8 cellular contexts compared by ENCODE assay signal in the genomic region with DNA sequence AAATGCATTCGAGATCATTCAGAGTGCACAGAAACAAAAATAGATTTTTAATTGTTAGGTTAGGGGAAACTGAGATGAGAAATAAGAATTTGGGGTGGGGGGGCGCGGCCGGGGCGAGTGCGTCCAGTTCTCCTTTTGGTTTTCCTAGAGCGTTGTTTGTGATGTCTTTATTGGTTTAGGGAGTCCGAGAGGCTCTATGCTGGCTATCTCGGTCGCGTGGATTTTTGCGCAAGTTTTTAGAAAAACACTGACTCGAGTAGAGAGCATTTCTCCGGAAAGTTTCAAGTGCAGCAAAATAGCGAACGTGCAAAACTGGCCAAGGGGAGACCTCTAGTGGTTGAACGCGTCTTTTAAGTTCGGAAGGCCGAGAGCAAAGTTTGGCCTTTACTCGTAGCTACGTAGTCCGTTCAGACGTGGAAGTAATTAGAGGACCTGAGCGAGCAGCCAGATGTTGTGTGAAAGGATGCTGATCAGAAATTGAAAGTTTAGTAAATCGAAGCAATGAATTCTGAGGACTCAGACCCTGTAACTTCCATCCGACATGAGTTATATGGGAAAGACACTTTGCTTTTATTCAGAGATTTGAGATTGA. TPM values are rescaled to one million over a fixed set of nuclear protein-coding genes. Genes with fewer than 3 reads are reported as not detected.
A peak's percentile ranks its signal among the peaks of the same experiment; 100 is the strongest.
DNase-seq lines count a peak whose midpoint lies in the region; ATAC-seq and TF ChIP-seq lines count a peak whose summit lies in the region.

No MANE protein-coding gene starts in this region.

- H3K27ac ChIP-seq in neural cell (ENCODE audit: low read length): no peak overlapping the region

- H3K4me3 ChIP-seq in fibroblast of villous mesenchyme (ENCODE audit: low read depth, low read length): peak overlapping the region; percentile 83
- H3K4me3 ChIP-seq in neural cell (ENCODE audit: low read length): peak overlapping the region; percentile 67

- no peaks in the 10 kb centered on the region for H3K9me3 Mint-ChIP-seq in stimulated activated naive CD8-positive, alpha-beta T cell treated with anti-CD3 and anti-CD28 coated beads, Interleukin-15, amount 100 ng/mL, for 72 hours

- no peaks in the 10 kb centered on the region for H4K20me1 ChIP-seq in neural cell (ENCODE audit: insufficient read depth)

- peak overlapping the region; percentile 92 to 94 for H3K4me3 Mint-ChIP-seq in stimulated activated naive CD8-positive, alpha-beta T cell treated with anti-CD3 and anti-CD28 coated beads, Interleukin-15, amount 100 ng/mL, for 72 hours

- peaks cover 47% of the 10 kb centered on the region for H3K4me1 Mint-ChIP-seq in stimulated activated naive CD8-positive, alpha-beta T cell treated with anti-CD3 and anti-CD28 coated beads, Interleukin-15, amount 100 ng/mL, for 72 hours

- DNase-seq in DMS79 treated with DMSO at 0.1 percent for 48 hours (lab: John Stamatoyannopoulos, UW) (peak; percentile 65), RPMI8226 (peak; percentile 79), fibroblast of villous mesenchyme (ENCODE audit: low read depth) (peak; percentile 96)
- DNase-seq in activated T-helper 9 cell treated with anti-CD3 and anti-CD28 coated beads, Interleukin-2, amount 50 U/mL, for 16 hours (ENCODE audit: low read depth): peak; percentile 59
- peak; percentile 75 to 83 for DNase-seq in stimulated activated naive CD8-positive, alpha-beta T cell treated with anti-CD3 and anti-CD28 coated beads, Interleukin-15, amount 100 ng/mL, for 72 hours

- TF ChIP-seq RAD21 in Ishikawa (IDR thresholded peaks at IDR 0.05; ENCODE audit: low read depth) (peak; percentile 91), neural cell (conservative IDR thresholded peaks at IDR 0.05) (peak; percentile 87)

- H3K27me3 Mint-ChIP-seq in stimulated activated naive CD8-positive, alpha-beta T cell treated with anti-CD3 and anti-CD28 coated beads, Interleukin-15, amount 100 ng/mL, for 72 hours: no peaks in the 10 kb centered on the region

- peak; percentile 86 for TF ChIP-seq CTCF in fibroblast of villous mesenchyme (IDR thresholded peaks at IDR 0.05; ENCODE audit: insufficient read depth, low read depth, low read length)
- peak; percentile 86 for TF ChIP-seq CTCF in neural cell (IDR thresholded peaks at IDR 0.05; ENCODE audit: poor library complexity, severe bottlenecking)

- no peaks in the 10 kb centered on the region for H3K9me2 ChIP-seq in neural cell (ENCODE audit: insufficient read depth, low read length)

- no peak for TF ChIP-seq EP300 in Ishikawa (IDR thresholded peaks at IDR 0.05; ENCODE audit: borderline replicate concordance)
- no peak for TF ChIP-seq EP300 in neural cell (conservative IDR thresholded peaks at IDR 0.05; ENCODE audit: poor library complexity, severe bottlenecking)

- H3K9me3 ChIP-seq in neural cell (ENCODE audit: low read length): no peaks in the 10 kb centered on the region

- peak; percentile 54 for ATAC-seq in GM21717 (IDR thresholded peaks at IDR 0.05; ENCODE audit: unreplicated experiment)
- peak; percentile 68 for ATAC-seq in stimulated activated naive CD8-positive, alpha-beta T cell treated with anti-CD3 and anti-CD28 coated beads, Interleukin-15, amount 100 ng/mL, for 72 hours

- H3K79me2 ChIP-seq in neural cell (replicated peaks; ENCODE audit: insufficient read depth, low read length): peaks cover 4% of the 10 kb centered on the region

- no peaks in the 10 kb centered on the region for H3K36me3 ChIP-seq in neural cell (ENCODE audit: insufficient read depth, low read length)

- H3F3A ChIP-seq in neural cell (ENCODE audit: insufficient read depth, low read length, poor library complexity, severe bottlenecking): no peaks in the 10 kb centered on the region

- H2AFZ ChIP-seq in neural cell (ENCODE audit: low read depth, low read length): no peak overlapping the region

- H3K4me2 ChIP-seq in neural cell (ENCODE audit: low read length): peak overlapping the region; percentile 90

- no peaks in the 10 kb centered on the region for H3K27me3 ChIP-seq in neural cell (ENCODE audit: insufficient read depth, low read depth, low read length)

- no peak overlapping the region for H3K9ac ChIP-seq in neural cell (ENCODE audit: low read length)

- H3K27ac Mint-ChIP-seq in stimulated activated naive CD8-positive, alpha-beta T cell treated with anti-CD3 and anti-CD28 coated beads, Interleukin-15, amount 100 ng/mL, for 72 hours: peak overlapping the region; percentile 94 to 95

TF ChIP-seq in Ishikawa, 13 proteins besides CTCF, POLR2A, EP300 and RAD21:
- TF ChIP-seq YY1 (IDR thresholded peaks at IDR 0.05; ENCODE audit: low read depth) (no peak), TEAD4 (IDR thresholded peaks at IDR 0.05) (peak; percentile 8; the same call in 1 of the 2 replicates), CEBPB (IDR thresholded peaks at IDR 0.05) (0 out of 2 replicates have a peak, but pooled peaks have one; percentile 26), REST (IDR thresholded peaks at IDR 0.05; ENCODE audit: low read depth) (no peak), NFIC (IDR thresholded peaks at IDR 0.05) (no peak)

TF ChIP-seq in neural cell, 6 proteins besides CTCF, POLR2A, EP300 and RAD21:
- TF ChIP-seq POLR2AphosphoS5 (IDR thresholded peaks at IDR 0.05) (no peak), TAF1 (IDR thresholded peaks at IDR 0.05; ENCODE audit: low read depth) (no peak), MXI1 (conservative IDR thresholded peaks at IDR 0.05; ENCODE audit: poor library complexity, severe bottlenecking) (peak; percentile 56), EZH2 (IDR thresholded peaks at IDR 0.05; ENCODE audit: borderline replicate concordance, insufficient read depth, low read length, poor library complexity, severe bottlenecking) (no peak), SMC3 (conservative IDR thresholded peaks at IDR 0.05; ENCODE audit: poor library complexity) (peak; percentile 85), REST (IDR thresholded peaks at IDR 0.05; ENCODE audit: borderline replicate concordance) (no peak)

RNA-seq across cellular contexts. Expression of gene L3MBTL3, which starts 2.6 kb away (rescaled TPM):
- 14.8 and 16.8 TPM in 2 replicates for total RNA-seq in fibroblast of villous mesenchyme
- 42.6 and 47.6 TPM in 2 replicates for polyA plus RNA-seq in neural cell
- 52.8 and 59.8 TPM in 2 replicates for polyA minus RNA-seq in neural cell
